Comparison of ENCODE assay signal across 25 cellular contexts in the genomic region with DNA sequence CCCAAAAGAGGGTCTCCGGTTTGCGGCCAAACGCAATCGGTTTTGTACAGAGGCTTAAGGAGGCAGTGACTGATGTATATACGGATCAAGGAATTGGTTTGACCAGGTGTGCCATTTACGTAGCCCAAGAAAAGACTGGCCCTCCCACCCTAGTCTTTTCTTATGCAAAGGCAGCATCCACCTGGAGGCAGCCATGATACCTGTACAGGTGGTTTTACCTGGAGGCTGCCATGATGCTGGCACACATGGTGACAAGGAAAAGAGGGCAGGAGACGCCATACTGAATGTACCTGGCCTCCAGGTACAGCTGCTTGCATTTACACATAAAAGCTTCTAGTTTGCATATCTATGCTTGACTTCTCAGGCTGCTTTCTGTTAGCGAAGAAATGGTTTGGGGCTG.
"Had no signal": no experiment of that assay in that cellular context is flagged by ENCODE, and none has a peak within 500 bp of the region (broad histone marks: within the 10 kb centered on the region; RNA-seq: fewer than 3 reads in every experiment).

No MANE protein-coding gene starts in this region.

- H3K9me3 ChIP-seq: esophagus muscularis mucosa, gastroesophageal sphincter, lower lobe of right lung, ovary, psoas muscle, sigmoid colon, stomach, thyroid gland, vagina had no signal

- H3K4me3 ChIP-seq: coronary artery, esophagus muscularis mucosa, gastroesophageal sphincter, lower lobe of right lung, ovary, psoas muscle, sigmoid colon, stomach, thyroid gland, vagina had no signal

- FAIRE-seq: endothelial cell of umbilical vein had no signal

- H3K36me3 ChIP-seq: esophagus muscularis mucosa, gastroesophageal sphincter, lower lobe of right lung, ovary, sigmoid colon, stomach, thyroid gland, vagina had no signal

- DNase-seq: dermis blood vessel endothelial cell; effector memory CD4-positive, alpha-beta T cell; foreskin keratinocyte; glutamatergic neuron; hypothalamus; left ventricle myocardium superior; lower lobe of right lung; naive thymus-derived CD8-positive, alpha-beta T cell; nephron progenitor cell; occipital lobe; ovary; psoas muscle; right cardiac atrium; sigmoid colon; stimulated activated CD4-positive, alpha-beta T cell treated with anti-CD3 and anti-CD28 coated beads, Interleukin-2, amount 100 ng/mL, for 24 hours; stimulated activated CD4-positive, alpha-beta T cell treated with anti-CD3 and anti-CD28 coated beads, Interleukin-4, amount 100 ng/mL, for 24 hours; stimulated activated naive CD4-positive, alpha-beta T cell treated with Interleukin-2 at 50 U/mL for 16 hours; stomach; thyroid gland; trophoblast cell had no signal

- H3K27me3 ChIP-seq: esophagus muscularis mucosa, foreskin keratinocyte, gastroesophageal sphincter, ovary, sigmoid colon, stomach, thyroid gland, vagina had no signal

- H3K4me1 ChIP-seq: esophagus muscularis mucosa, foreskin keratinocyte, gastroesophageal sphincter, lower lobe of right lung, psoas muscle, sigmoid colon, stomach, thyroid gland, vagina had no signal

- H3K27ac ChIP-seq: coronary artery, esophagus muscularis mucosa, foreskin keratinocyte, gastroesophageal sphincter, lower lobe of right lung, ovary, psoas muscle, sigmoid colon, stomach, thyroid gland, vagina had no signal
